In the genomic region with DNA sequence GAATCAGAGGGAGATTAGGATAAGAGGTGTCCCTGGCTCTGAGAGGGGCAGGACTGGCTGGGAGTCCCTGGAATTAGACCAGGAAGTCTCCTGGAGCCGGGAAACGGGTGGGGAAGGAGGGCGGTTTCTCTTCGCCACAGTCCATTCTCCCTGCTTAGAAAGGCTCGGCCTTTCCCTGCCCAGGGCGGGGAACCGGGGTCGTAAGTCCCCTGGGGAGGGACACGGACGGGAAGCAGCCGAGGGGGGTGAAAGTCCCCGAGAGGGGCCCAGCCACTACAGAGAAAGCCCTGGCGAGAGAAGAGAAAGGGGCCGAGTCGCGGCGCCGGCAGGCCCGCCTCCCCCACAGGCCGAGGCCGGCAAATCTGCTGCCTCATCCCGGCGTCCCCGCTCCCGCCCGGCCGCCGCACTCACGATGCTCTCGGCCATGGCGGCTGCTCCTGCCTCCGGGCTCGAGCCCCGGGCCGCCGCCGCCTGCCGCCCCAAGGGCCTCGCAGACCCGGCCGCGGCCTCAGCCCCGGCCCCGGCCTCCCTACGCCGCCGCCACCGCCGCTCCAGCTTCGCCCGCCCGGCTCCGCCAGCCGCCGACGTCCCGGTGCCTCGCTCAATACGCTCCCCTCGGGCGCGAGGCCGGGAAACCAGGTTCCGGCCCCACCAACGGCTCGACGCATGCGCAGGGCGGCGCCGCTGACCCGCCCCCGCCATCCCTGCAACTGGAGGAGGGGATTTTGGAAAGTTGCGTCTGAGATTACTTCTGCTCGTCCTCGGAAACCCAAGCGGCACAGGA, we compare ENCODE assay signal across 8 cellular contexts. TPM values are rescaled to one million over a fixed set of nuclear protein-coding genes. Genes with fewer than 3 reads are reported as not detected.
A peak's percentile ranks its signal among the peaks of the same experiment; 100 is the strongest.
DNase-seq lines count a peak whose midpoint lies in the region.

A gene (minus strand): TSS at position 608 of the 784 bp plus-strand sequence. CDS start 182 bp downstream, at position 426.
A gene (plus strand): TSS at position 692 of the 784 bp plus-strand sequence. CDS start 5,217 bp downstream, outside the sequence.

- H3K4me3 Mint-ChIP-seq in activated naive CD4-positive, alpha-beta T cell treated with anti-CD3 and anti-CD28 coated beads for 36 hours: peak within 1 kb of the TSS; percentile 93

- H3K36me3 ChIP-seq in MG63 (peaks cover 28% of the 10 kb centered on the region), SJSA1 (peaks cover 45% of the 10 kb centered on the region)

- peak within 1 kb of the TSS; percentile 97 for H3K4me3 ChIP-seq in MG63
- peak within 1 kb of the TSS; percentile 94 for H3K4me3 ChIP-seq in SJSA1

- peak within 1 kb of the TSS; percentile 85 for H3K27ac ChIP-seq in SJSA1

- peak within 1 kb of the TSS; percentile 79 for H3K27ac Mint-ChIP-seq in activated naive CD4-positive, alpha-beta T cell treated with anti-CD3 and anti-CD28 coated beads for 36 hours

- no peaks in the 10 kb centered on the region for H3K27me3 ChIP-seq in MG63
- H3K27me3 ChIP-seq in SJSA1 (replicated peaks): no peaks in the 10 kb centered on the region

- intact Hi-C loops in activated naive CD4-positive, alpha-beta T cell treated with anti-CD3 and anti-CD28 coated beads for 36 hours (cut with micrococcal nuclease): loop anchor here (2.0 kb wide), 1 partner anchor 30 kb away; a partner anchor contains a TSS

- CTCF ChIA-PET in activated naive CD4-positive, alpha-beta T cell treated with anti-CD3 and anti-CD28 coated beads for 36 hours (lab: Charles Lee): no interaction called here

- peaks cover 10% of the 10 kb centered on the region for H3K4me1 ChIP-seq in SJSA1 (replicated peaks)

- H3K9me3 ChIP-seq in MG63: no peaks in the 10 kb centered on the region
- H3K9me3 ChIP-seq in SJSA1 (replicated peaks): no peaks in the 10 kb centered on the region

- peak; percentile 84 for DNase-seq in EH (ENCODE audit: low read depth)
- DNase-seq in GOT3 (lab: John Stamatoyannopoulos, UW): peak; percentile 71
- DNase-seq in MG63: peak; percentile 83
- DNase-seq in SJSA1 (ENCODE audit: low read depth in 1 of 2, low spot score in 2 of 2): peak; percentile 88 to 92
- peak; percentile 85 for DNase-seq in activated naive CD4-positive, alpha-beta T cell treated with anti-CD3 and anti-CD28 coated beads for 36 hours
- DNase-seq in germinal center (ENCODE audit: low spot score): peak; percentile 92
- peak; percentile 30 for DNase-seq in non-pigmented ciliary epithelial cell (ENCODE audit: low read depth)
- DNase-seq in superior temporal gyrus (ENCODE audit: extremely low spot score): peak; percentile 83

- no peaks in the 10 kb centered on the region for H3K9me3 Mint-ChIP-seq in activated naive CD4-positive, alpha-beta T cell treated with anti-CD3 and anti-CD28 coated beads for 36 hours

- H3K36me3 Mint-ChIP-seq in activated naive CD4-positive, alpha-beta T cell treated with anti-CD3 and anti-CD28 coated beads for 36 hours (ENCODE audit: low read depth): peaks cover 3% of the 10 kb centered on the region

- peaks cover 26% of the 10 kb centered on the region for H3K4me1 Mint-ChIP-seq in activated naive CD4-positive, alpha-beta T cell treated with anti-CD3 and anti-CD28 coated beads for 36 hours (ENCODE audit: low read depth)

- H3K27me3 Mint-ChIP-seq in activated naive CD4-positive, alpha-beta T cell treated with anti-CD3 and anti-CD28 coated beads for 36 hours (ENCODE audit: low read depth): no peaks in the 10 kb centered on the region

RNA-seq across cellular contexts. Expression of the first gene that starts in this region (rescaled TPM):
- 109 and 157 TPM in 2 replicates for total RNA-seq in MG63 (2014; rRNA removed; shearing (Covaris generic); ENCODE audit: low replicate concordance)
- 72.7 and 111 TPM in 2 replicates for total RNA-seq in SJSA1 (2014; rRNA removed; shearing (Covaris generic))
- total RNA-seq in activated naive CD4-positive, alpha-beta T cell treated with anti-CD3 and anti-CD28 coated beads for 36 hours: 10 to 100 TPM; 67.0 to 68.6 TPM

RNA-seq across cellular contexts. Expression of the second gene that starts in this region (rescaled TPM):
- 2.6 and 3.7 TPM in 2 replicates for total RNA-seq in MG63 (2014; rRNA removed; shearing (Covaris generic); ENCODE audit: low replicate concordance)
- 0.47 TPM in 1 of 2 replicates, not detected in the other for total RNA-seq in SJSA1 (2014; rRNA removed; shearing (Covaris generic))
- under 1 TPM in 1 of 2 experiments, not detected in 1; 0.12 TPM for total RNA-seq in activated naive CD4-positive, alpha-beta T cell treated with anti-CD3 and anti-CD28 coated beads for 36 hours

Comparison
In these comparisons a context has a peak if more than half of its experiments do, and no peak if none do; other contexts are left out.
1. Peak in every context shown above with its lines: DNase-seq, H3K4me3 ChIP-seq and H3K27ac ChIP-seq.
2. DNase-seq: peak in every context shown above with its lines; median percentile 92 in germinal center; 90 in SJSA1; 85 in activated naive CD4-positive, alpha-beta T cell treated with anti-CD3 and anti-CD28 coated beads for 36 hours; 84 in EH; 83 in MG63; 83 in superior temporal gyrus; 71 in GOT3; 30 in non-pigmented ciliary epithelial cell.